In the genomic region with DNA sequence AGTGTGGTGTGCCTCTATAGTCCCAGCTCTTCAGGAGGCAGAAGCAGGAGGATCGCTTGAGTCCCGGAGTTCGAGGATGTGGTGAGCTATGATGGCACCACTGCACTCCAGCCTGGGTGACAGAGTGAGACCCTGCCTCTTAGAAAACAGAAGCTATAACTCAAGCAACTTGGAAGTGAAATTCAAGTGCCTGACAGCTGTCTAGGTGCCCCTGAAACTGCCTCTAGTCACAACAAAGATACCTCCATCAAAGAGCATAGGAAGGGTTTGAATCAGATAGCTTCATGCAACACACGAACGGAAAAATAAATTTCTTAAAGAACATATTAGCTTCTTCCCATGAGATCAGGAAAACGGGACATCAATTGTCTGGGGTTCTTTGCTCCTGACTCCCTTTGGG, we compare ENCODE assay signal across 10 cellular contexts. TPM values are rescaled to one million over a fixed set of nuclear protein-coding genes. Genes with fewer than 3 reads are reported as not detected.
DNase-seq lines count a peak whose midpoint lies in the region; ATAC-seq and TF ChIP-seq lines count a peak whose summit lies in the region.
"Had no signal": no experiment of that assay in that cellular context is flagged by ENCODE, and none has a peak within 500 bp of the region (broad histone marks: within the 10 kb centered on the region; RNA-seq: fewer than 3 reads in every experiment).

No MANE protein-coding gene starts in this region.

- CTCF ChIA-PET in activated naive CD4-positive, alpha-beta T cell treated with anti-CD3 and anti-CD28 coated beads, Interleukin-2, amount 10 ng/mL, durations not matched to agents 7 days and 5 days (lab: Charles Lee) = interaction anchor here (0.7 to 1.2 kb wide), 3 partner anchors 30 to 234 kb away, joined by 3 to 4 read pairs (median 3); no protein-coding TSS in a partner anchor
- CTCF ChIA-PET in T-cell (lab: Charles Lee) = interaction anchor here in 1 of 2 donors (0.5 kb wide), 1 partner anchor 278 kb away, joined by 5 read pairs; no protein-coding TSS in a partner anchor

- H3K4me1 ChIP-seq in hepatocyte (ENCODE audit: insufficient read depth) = no peaks in the 10 kb centered on the region
- H3K4me1 ChIP-seq: psoas muscle had no signal

- H3K27me3 Mint-ChIP-seq in activated naive CD4-positive, alpha-beta T cell treated with anti-CD3 and anti-CD28 coated beads, Interleukin-2, amount 10 ng/mL, durations not matched to agents 7 days and 5 days = peaks cover 80% of the 10 kb centered on the region
- peaks cover 31 to 45% of the 10 kb centered on the region in 2 donors for H3K27me3 Mint-ChIP-seq in T-cell
- H3K27me3 Mint-ChIP-seq in stimulated activated naive B cell treated with anti-CD40 and anti-IgM and Interleukin-4, amounts not matched to agents 10 μg/mL and 1 μg/mL and 100 μg/mL, for 72 hours = no peaks in the 10 kb centered on the region

- H3K4me3 Mint-ChIP-seq in activated naive CD4-positive, alpha-beta T cell treated with anti-CD3 and anti-CD28 coated beads, Interleukin-2, amount 10 ng/mL, durations not matched to agents 7 days and 5 days = peak overlapping the region; percentile 73
- peak overlapping the region; percentile 78 to 82 (median 79) for H3K4me3 Mint-ChIP-seq in T-cell
- H3K4me3 Mint-ChIP-seq in stimulated activated naive B cell treated with anti-CD40 and anti-IgM and Interleukin-4, amounts not matched to agents 10 μg/mL and 1 μg/mL and 100 μg/mL, for 72 hours = peak overlapping the region; percentile 86 to 98

- no peak for DNase-seq in activated naive CD4-positive, alpha-beta T cell treated with anti-CD3 and anti-CD28 coated beads, Interleukin-2, amount 10 ng/mL, durations not matched to agents 7 days and 5 days
- DNase-seq in activated naive CD4-positive, alpha-beta T cell treated with anti-CD3 and anti-CD28 coated beads, Interleukin-2, amount 50 U/mL, for 72 hours (ENCODE audit: low spot score in 2 of 2) = no peak
- DNase-seq in T-cell = no peak
- DNase-seq in hepatocyte (ENCODE audit: low spot score) = no peak
- no peak for DNase-seq in stimulated activated naive B cell treated with anti-CD40 and anti-IgM and Interleukin-4, amounts not matched to agents 10 μg/mL and 1 μg/mL and 100 μg/mL, for 72 hours
- DNase-seq in SKM-1 treated with dmso at 0.1 percent for 144 hours (lab: John Stamatoyannopoulos, UW; ENCODE audit: unreplicated experiment) = no peak
- DNase-seq in NCI-H146 treated with DMSO at 0.1 percent for 48 hours (lab: John Stamatoyannopoulos, UW; ENCODE audit: unreplicated experiment) = no peak
- DNase-seq: erythroblast had no signal

- no peak overlapping the region for H3K27ac ChIP-seq in hepatocyte
- H3K27ac ChIP-seq: psoas muscle had no signal

- H3K4me2 ChIP-seq in hepatocyte = peak overlapping the region; percentile 98

- no peaks in the 10 kb centered on the region for H3K9me2 ChIP-seq in hepatocyte (replicated peaks; ENCODE audit: insufficient read depth)

- no peaks in the 10 kb centered on the region for H3K9me3 ChIP-seq in hepatocyte (ENCODE audit: low read depth)
- H3K9me3 ChIP-seq: psoas muscle had no signal

- WGBS in hepatocyte (ENCODE audit: low lambda C conversion rate, missing lambda C conversion rate) = 79% methylated on average over 6 of the region's 6 CpGs

- POLR2A ChIA-PET in T-cell (lab: Charles Lee) = interaction anchor here in 1 of 2 donors (0.8 kb wide), 1 partner anchor 72 kb away, joined by 5 read pairs; no protein-coding TSS in a partner anchor

- no peaks in the 10 kb centered on the region for H3K36me3 Mint-ChIP-seq in activated naive CD4-positive, alpha-beta T cell treated with anti-CD3 and anti-CD28 coated beads, Interleukin-2, amount 10 ng/mL, durations not matched to agents 7 days and 5 days
- peaks cover 0 to 14% of the 10 kb centered on the region in 2 donors for H3K36me3 Mint-ChIP-seq in activated naive CD4-positive, alpha-beta T cell treated with anti-CD3 and anti-CD28 coated beads, Interleukin-2, amount 50 U/mL, for 72 hours
- H3K36me3 Mint-ChIP-seq in T-cell = no peaks in the 10 kb centered on the region
- H3K36me3 Mint-ChIP-seq in stimulated activated naive B cell treated with anti-CD40 and anti-IgM and Interleukin-4, amounts not matched to agents 10 μg/mL and 1 μg/mL and 100 μg/mL, for 72 hours = peaks cover 16 to 18% of the 10 kb centered on the region in 2 donors

- ATAC-seq in activated naive CD4-positive, alpha-beta T cell treated with anti-CD3 and anti-CD28 coated beads, Interleukin-2, amount 50 U/mL, for 72 hours = no peak
- ATAC-seq in T-cell (replicated peaks in 1 of 4) (no peak), GM21381 (IDR thresholded peaks at IDR 0.05; ENCODE audit: unreplicated experiment) (no peak)
- no peak for ATAC-seq in stimulated activated naive B cell treated with anti-CD40 and anti-IgM and Interleukin-4, amounts not matched to agents 10 μg/mL and 1 μg/mL and 100 μg/mL, for 72 hours (replicated peaks)

- no peak for TF ChIP-seq CTCF in hepatocyte (IDR thresholded peaks at IDR 0.05; ENCODE audit: poor library complexity)

- H3K36me3 ChIP-seq in hepatocyte (replicated peaks; ENCODE audit: insufficient read depth, low read depth) = no peaks in the 10 kb centered on the region

- H3K27me3 ChIP-seq in hepatocyte = peaks cover 22% of the 10 kb centered on the region

- H3K4me3 ChIP-seq in hepatocyte = no peak overlapping the region

- H3K9me3 Mint-ChIP-seq in activated naive CD4-positive, alpha-beta T cell treated with anti-CD3 and anti-CD28 coated beads, Interleukin-2, amount 10 ng/mL, durations not matched to agents 7 days and 5 days = no peaks in the 10 kb centered on the region
- H3K9me3 Mint-ChIP-seq in activated naive CD4-positive, alpha-beta T cell treated with anti-CD3 and anti-CD28 coated beads, Interleukin-2, amount 50 U/mL, for 72 hours = no peaks in the 10 kb centered on the region
- no peaks in the 10 kb centered on the region for H3K9me3 Mint-ChIP-seq in T-cell
- H3K9me3 Mint-ChIP-seq in stimulated activated naive B cell treated with anti-CD40 and anti-IgM and Interleukin-4, amounts not matched to agents 10 μg/mL and 1 μg/mL and 100 μg/mL, for 72 hours = no peaks in the 10 kb centered on the region

- H2AFZ ChIP-seq in hepatocyte = no peak overlapping the region

- H3K4me1 Mint-ChIP-seq in activated naive CD4-positive, alpha-beta T cell treated with anti-CD3 and anti-CD28 coated beads, Interleukin-2, amount 10 ng/mL, durations not matched to agents 7 days and 5 days = peaks cover 10% of the 10 kb centered on the region
- H3K4me1 Mint-ChIP-seq in T-cell = peaks cover 13 to 20% (median 13%) of the 10 kb centered on the region in 3 donors
- peaks cover 58 to 83% of the 10 kb centered on the region in 2 donors for H3K4me1 Mint-ChIP-seq in stimulated activated naive B cell treated with anti-CD40 and anti-IgM and Interleukin-4, amounts not matched to agents 10 μg/mL and 1 μg/mL and 100 μg/mL, for 72 hours

- H3K79me2 ChIP-seq in hepatocyte = no peaks in the 10 kb centered on the region

- no peaks in the 10 kb centered on the region for H4K20me1 ChIP-seq in hepatocyte (ENCODE audit: insufficient read depth, poor library complexity, severe bottlenecking)

- no peak overlapping the region for H3K27ac Mint-ChIP-seq in activated naive CD4-positive, alpha-beta T cell treated with anti-CD3 and anti-CD28 coated beads, Interleukin-2, amount 10 ng/mL, durations not matched to agents 7 days and 5 days
- no peak overlapping the region for H3K27ac Mint-ChIP-seq in activated naive CD4-positive, alpha-beta T cell treated with anti-CD3 and anti-CD28 coated beads, Interleukin-2, amount 50 U/mL, for 72 hours
- H3K27ac Mint-ChIP-seq in T-cell = no peak overlapping the region
- peak overlapping the region; percentile 93 for H3K27ac Mint-ChIP-seq in stimulated activated naive B cell treated with anti-CD40 and anti-IgM and Interleukin-4, amounts not matched to agents 10 μg/mL and 1 μg/mL and 100 μg/mL, for 72 hours

RNA-seq across cellular contexts. Expression of a gene that starts 0.9 kb away (rescaled TPM):
- total RNA-seq in activated naive CD4-positive, alpha-beta T cell treated with anti-CD3 and anti-CD28 coated beads, Interleukin-2, amount 50 U/mL, for 72 hours = 1 to 10 TPM; 5.7 to 8.8 TPM
- 10 to 100 TPM in 4 of 5 donors, 1 to 10 TPM in 1; 7.5 to 27.1 (median 12.1) TPM for total RNA-seq in T-cell
- total RNA-seq in hepatocyte = 5.0 and 7.8 TPM in 2 replicates
- 2.5 and 5.0 TPM in 2 replicates for polyA plus RNA-seq in hepatocyte
